Comparison of ENCODE assay signal across 10 cellular contexts in genomic region chr1:226029093-226029496, GRCh38. TPM values are rescaled to one million over a fixed set of nuclear protein-coding genes. Genes with fewer than 3 reads are reported as not detected.
DNase-seq lines count a peak whose midpoint lies in the region; ATAC-seq, FAIRE-seq and TF ChIP-seq lines count a peak whose summit lies in the region.
"Had no signal": no experiment of that assay in that cellular context is flagged by ENCODE, and none has a peak within 500 bp of the region (broad histone marks: within the 10 kb centered on the region; RNA-seq: fewer than 3 reads in every experiment).

No MANE protein-coding gene starts in this region.

- POLR2A ChIA-PET in HepG2 (lab: Yijun Ruan, JAX) = interaction anchor here (0.6 to 3.6 kb wide), 10 partner anchors 18 to 147 kb away, joined by 3 to 38 read pairs (median 3); partner anchors contain the start of genes H3-3A, PYCR2 and SDE2

- TF ChIP-seq CTCF in HepG2 (CRISPR knock-in tag; IDR thresholded peaks at IDR 0.05) = no peak

- intact Hi-C loops in HepG2 (cut with micrococcal nuclease; ENCODE audit: unreplicated experiment) = loop anchor here (2.0 to 5.0 kb wide), 2 partner anchors 18 to 33 kb away; partner anchors contain the start of gene H3-3A

- H3K4me2 ChIP-seq in HepG2 (ENCODE audit: low read depth, low read length) = peak overlapping the region; percentile 72

- no peaks in the 10 kb centered on the region for H3K9me3 ChIP-seq in HepG2 (ENCODE audit: low read length)

- TF ChIP-seq POLR2A in HepG2 (IDR thresholded peaks at IDR 0.05; ENCODE audit: insufficient read depth in 1 of 2, low read depth in 2 of 2, low read length in 2 of 2) = no peak

- no peaks in the 10 kb centered on the region for H3K36me3 ChIP-seq in HepG2 (replicated peaks in 1 of 2; ENCODE audit: control insufficient read depth in 1 of 2, insufficient read depth in 2 of 2, low read length in 2 of 2)

- CTCF ChIA-PET in HepG2 (lab: Yijun Ruan, JAX; ENCODE audit: low intra/inter-chr PET ratio, low total read pairs) = no interaction called here

- in situ Hi-C loops in HepG2 (cut with HindIII; ENCODE audit: extremely low pct_ligation_motif_present, low pct_unique_long_range_greater_than_20kb) = no loop called here

- TF ChIP-seq EP300 in HepG2 (IDR thresholded peaks at IDR 0.05; ENCODE audit: low read depth in 2 of 2, low read length in 2 of 2) = no peak
- no peak for TF ChIP-seq EP300 in HepG2 (CRISPR knock-in tag; IDR thresholded peaks at IDR 0.05; ENCODE audit: borderline replicate concordance)

- H4K20me1 ChIP-seq in HepG2 (ENCODE audit: insufficient read depth, low read length) = no peaks in the 10 kb centered on the region

- FAIRE-seq in HepG2 (lab: Jason Lieb, UNC) = peak; percentile 26

- no peak for TF ChIP-seq RAD21 in HepG2 (CRISPR knock-in tag; IDR thresholded peaks at IDR 0.05)

- H2AFZ ChIP-seq in HepG2 (ENCODE audit: low read length) = no peak overlapping the region

- no TSS peak for BruUV-seq in HepG2 (replicated peaks; lab: Mats Ljungman, UMichigan)

- peak overlapping the region; percentile 3; the same call in 1 of the 2 replicates for H3K9ac ChIP-seq in HepG2 (ENCODE audit: insufficient read depth, low read depth, low read length)

- peaks cover 1 to 5% of the 10 kb centered on the region in 2 experiments; a peak in 1 of 5 replicates for H3K27me3 ChIP-seq in HepG2 (ENCODE audit: control insufficient read depth in 1 of 2, insufficient read depth in 2 of 2, low read length in 2 of 2)

- ATAC-seq in GM18511 (IDR thresholded peaks at IDR 0.05; ENCODE audit: unreplicated experiment) (peak; percentile 93), GM21825 (IDR thresholded peaks at IDR 0.05; ENCODE audit: unreplicated experiment) (peak; percentile 82), HepG2 (peak; percentile 77)

- H3K4me1 ChIP-seq in HepG2 (ENCODE audit: insufficient read depth, low read length) = peaks cover 27% of the 10 kb centered on the region

- H3K4me3 ChIP-seq in HepG2 (replicated peaks in 1 of 3; ENCODE audit: insufficient read depth in 1 of 3, low read depth in 2 of 3, low read length in 3 of 3) = peak overlapping the region in 2 of 3 experiments; percentile 5 to 6; a peak in 2 of 6 replicates

- peak; percentile 47 for DNase-seq in HuH-7 (ENCODE audit: low spot score)
- peak; percentile 63 for DNase-seq in HepG2 (ENCODE audit: low spot score)
- no peak for DNase-seq in A172 (ENCODE audit: low spot score)
- DNase-seq in iPS-NIHi7 (ENCODE audit: extremely low spot score) = no peak
- no peak for DNase-seq in occipital lobe (lab: John Stamatoyannopoulos, UW)
- no peak for DNase-seq in T-helper 9 cell
- DNase-seq: NCI-H526; stimulated activated CD4-positive, alpha-beta T cell treated with anti-CD3 and anti-CD28 coated beads, Interleukin-15, amount 100 ng/mL, for 24 hours had no signal

- no peak overlapping the region for H3K27ac ChIP-seq in HepG2 (ENCODE audit: extremely low read length, insufficient read depth, low read length)

- 18% methylated on average over 7 of the region's 7 CpGs for WGBS in HepG2 (ENCODE audit: low lambda C conversion rate)

- no peaks in the 10 kb centered on the region for H3K79me2 ChIP-seq in HepG2 (ENCODE audit: insufficient read depth, low read length)

TF ChIP-seq in HepG2, 621 proteins besides CTCF, POLR2A, EP300 and RAD21 (continues in another document):
- no peak for TF ChIP-seq ATRX (CRISPR knock-in tag; IDR thresholded peaks at IDR 0.05; ENCODE audit: borderline replicate concordance)
- no peak for TF ChIP-seq CHD2 (IDR thresholded peaks at IDR 0.05; ENCODE audit: low read depth, low read length)
- peak; percentile 34 for TF ChIP-seq HNF4A (CRISPR knock-in tag; IDR thresholded peaks at IDR 0.05)
- no peak for TF ChIP-seq MAZ (IDR thresholded peaks at IDR 0.05; ENCODE audit: borderline replicate concordance, low read depth, low read length)
- no peak for TF ChIP-seq MAZ (CRISPR knock-in tag; IDR thresholded peaks at IDR 0.05; ENCODE audit: low read depth)
- peak; percentile 24; the same call in 1 of the 2 replicates for TF ChIP-seq USF2 (IDR thresholded peaks at IDR 0.05; ENCODE audit: low read depth, low read length)
- no peak; the same call in 1 of the 2 replicates for TF ChIP-seq USF2 (CRISPR knock-in tag; IDR thresholded peaks at IDR 0.05; ENCODE audit: borderline replicate concordance)
- TF ChIP-seq SRSF9 (IDR thresholded peaks at IDR 0.05; ENCODE audit: borderline replicate concordance, insufficient read depth, low read depth, low read length, poor library complexity, severe bottlenecking) = no peak

RNA-seq across cellular contexts. Expression of gene SDE2, which starts 30.0 kb away (rescaled TPM):
- total RNA-seq in HepG2 (2016; rRNA removed; fragmentation: Illumina TruSeq; extraction: Trizol) = 19.6 and 24.7 TPM in 2 replicates
- total RNA-seq in HepG2 (2016; cell fraction: cytosol; rRNA removed; fragmentation: Illumina TruSeq; extraction: Trizol; ENCODE audit: low read depth) = 2.0 and 2.4 TPM in 2 replicates
- 19.8 and 25.8 TPM in 2 replicates for total RNA-seq in HepG2 (2016; cell fraction: insoluble cytoplasmic fraction; rRNA removed; fragmentation: Illumina TruSeq; extraction: Trizol)
- 5.6 and 6.8 TPM in 2 replicates for total RNA-seq in HepG2 (2016; cell fraction: membrane; rRNA removed; fragmentation: Illumina TruSeq; extraction: Trizol)
- total RNA-seq in HepG2 (2016; cell fraction: nucleus; rRNA removed; fragmentation: Illumina TruSeq; extraction: Trizol) = 11.3 and 13.2 TPM in 2 replicates
- polyA plus RNA-seq in HepG2 (2011; rRNA removed) = 9.3 and 10.8 TPM in 2 replicates
- polyA plus RNA-seq in HepG2 (2011; cell fraction: cytosol; rRNA removed) = 6.6 and 10.2 TPM in 2 replicates
- polyA plus RNA-seq in HepG2 (2011; cell fraction: nucleus; rRNA removed) = 4.4 and 5.5 TPM in 2 replicates
- polyA plus RNA-seq in HepG2 (2012) = 5.1 and 6.9 TPM in 2 replicates
- 0.27 and 0.31 TPM in 2 replicates for polyA plus RNA-seq in HepG2 (2016; cell fraction: cytosol; fragmentation: Illumina TruSeq; extraction: Trizol; ENCODE audit: low read depth)
- 19.9 and 21.1 TPM in 2 replicates for polyA plus RNA-seq in HepG2 (2016; cell fraction: insoluble cytoplasmic fraction; fragmentation: Illumina TruSeq; extraction: Trizol; ENCODE audit: low read depth)
- polyA plus RNA-seq in HepG2 (2016; cell fraction: membrane; fragmentation: Illumina TruSeq; extraction: Trizol; ENCODE audit: low read depth) = 1.2 and 1.5 TPM in 2 replicates
- polyA plus RNA-seq in HepG2 (2016; cell fraction: nucleus; fragmentation: Illumina TruSeq; extraction: Trizol; ENCODE audit: insufficient read depth, low read depth) = 13.3 and 14.1 TPM in 2 replicates
- polyA minus RNA-seq in HepG2 (2011; rRNA and poly(A)+ RNA removed; ENCODE audit: low replicate concordance) = 6.0 and 7.8 TPM in 2 replicates
- polyA minus RNA-seq in HepG2 (2011; cell fraction: cytosol; rRNA and poly(A)+ RNA removed) = 12.2 and 13.0 TPM in 2 replicates
- polyA minus RNA-seq in HepG2 (2011; cell fraction: nucleus; rRNA and poly(A)+ RNA removed) = 14.9 and 16.3 TPM in 2 replicates
- 42.3 and 44.3 TPM in 2 replicates for total RNA-seq in A172 (2014; rRNA removed; shearing (Covaris generic))
- 43.4 TPM for total RNA-seq in occipital lobe

RNA-seq across cellular contexts. Expression of gene H3-3A, which starts 33.4 kb away (rescaled TPM):
- 221 and 312 TPM in 2 replicates for total RNA-seq in HepG2 (2016; rRNA removed; fragmentation: Illumina TruSeq; extraction: Trizol)
- total RNA-seq in HepG2 (2016; cell fraction: cytosol; rRNA removed; fragmentation: Illumina TruSeq; extraction: Trizol; ENCODE audit: low read depth) = 48.7 and 49.7 TPM in 2 replicates
- total RNA-seq in HepG2 (2016; cell fraction: insoluble cytoplasmic fraction; rRNA removed; fragmentation: Illumina TruSeq; extraction: Trizol) = 221 and 332 TPM in 2 replicates
- 115 and 120 TPM in 2 replicates for total RNA-seq in HepG2 (2016; cell fraction: membrane; rRNA removed; fragmentation: Illumina TruSeq; extraction: Trizol)
- 113 and 117 TPM in 2 replicates for total RNA-seq in HepG2 (2016; cell fraction: nucleus; rRNA removed; fragmentation: Illumina TruSeq; extraction: Trizol)
- polyA plus RNA-seq in HepG2 (2011; rRNA removed) = 244 and 320 TPM in 2 replicates
- polyA plus RNA-seq in HepG2 (2011; cell fraction: cytosol; rRNA removed) = 305 and 322 TPM in 2 replicates
- 46.1 and 49.0 TPM in 2 replicates for polyA plus RNA-seq in HepG2 (2011; cell fraction: nucleus; rRNA removed)
- polyA plus RNA-seq in HepG2 (2012) = 222 and 335 TPM in 2 replicates
- 115 and 127 TPM in 2 replicates for polyA plus RNA-seq in HepG2 (2016; cell fraction: cytosol; fragmentation: Illumina TruSeq; extraction: Trizol; ENCODE audit: low read depth)
- 671 and 752 TPM in 2 replicates for polyA plus RNA-seq in HepG2 (2016; cell fraction: insoluble cytoplasmic fraction; fragmentation: Illumina TruSeq; extraction: Trizol; ENCODE audit: low read depth)
- 212 and 224 TPM in 2 replicates for polyA plus RNA-seq in HepG2 (2016; cell fraction: membrane; fragmentation: Illumina TruSeq; extraction: Trizol; ENCODE audit: low read depth)
- polyA plus RNA-seq in HepG2 (2016; cell fraction: nucleus; fragmentation: Illumina TruSeq; extraction: Trizol; ENCODE audit: insufficient read depth, low read depth) = 301 and 310 TPM in 2 replicates
- polyA minus RNA-seq in HepG2 (2011; rRNA and poly(A)+ RNA removed; ENCODE audit: low replicate concordance) = 36.8 and 90.2 TPM in 2 replicates
- polyA minus RNA-seq in HepG2 (2011; cell fraction: cytosol; rRNA and poly(A)+ RNA removed) = 57.0 and 59.4 TPM in 2 replicates
- polyA minus RNA-seq in HepG2 (2011; cell fraction: nucleus; rRNA and poly(A)+ RNA removed) = 29.9 and 35.4 TPM in 2 replicates
- total RNA-seq in A172 (2014; rRNA removed; shearing (Covaris generic)) = 429 and 466 TPM in 2 replicates
- 371 TPM for total RNA-seq in occipital lobe

Comparison
In these comparisons a context has a peak if more than half of its experiments do, and no peak if none do; other contexts are left out.
1. DNase-seq: peak in HuH-7 (single experiment) and HepG2 (single experiment); none in A172 (single experiment), iPS-NIHi7 (single experiment), occipital lobe (single experiment) and T-helper 9 cell (single experiment).
2. Peak in every context shown above with its lines, with median percentiles within 50 percentile points of each other: ATAC-seq.